ENCODE assay signal across 8 cellular contexts in the genomic region with DNA sequence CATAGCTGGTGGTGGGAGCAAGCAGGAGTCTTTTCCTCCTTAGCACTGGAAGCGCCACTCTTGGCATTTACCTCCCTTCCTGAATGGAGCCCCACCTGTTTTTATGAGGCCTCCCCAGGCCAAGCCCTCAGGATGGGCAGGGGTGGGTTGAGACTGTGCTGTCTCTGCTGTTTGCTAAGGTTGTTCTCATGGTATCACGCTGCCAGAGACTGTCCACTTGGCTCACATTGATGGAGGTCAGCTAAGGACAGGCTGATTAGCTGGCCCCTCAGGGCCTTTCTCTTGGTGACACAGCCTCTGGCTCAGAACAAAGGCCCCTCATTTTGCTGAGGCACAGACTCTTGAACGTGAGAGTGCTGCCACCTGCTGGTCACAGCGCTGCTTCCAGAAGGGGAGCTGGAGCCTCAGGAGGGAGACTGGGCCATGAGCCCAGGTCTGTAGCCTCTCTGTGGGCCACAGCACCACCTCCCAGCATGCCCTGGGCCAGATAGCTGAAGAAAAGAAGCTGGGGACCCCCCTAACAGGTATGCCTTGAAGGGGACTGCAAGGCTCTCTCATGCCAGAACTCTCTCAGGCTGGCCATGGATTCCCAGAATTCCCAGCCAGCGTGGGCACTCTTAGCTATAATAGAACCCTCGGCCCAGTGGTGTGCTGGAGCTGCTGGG.
DNase-seq lines count a peak whose midpoint lies in the region; ATAC-seq and TF ChIP-seq lines count a peak whose summit lies in the region.

No MANE protein-coding gene starts in this region.

- H2AFZ ChIP-seq in mesenchymal stem cell (ENCODE audit: low read depth, low read length): peak overlapping the region; percentile 3

- TF ChIP-seq CTCF in C4-2B (conservative IDR thresholded peaks at IDR 0.05): peak; percentile 93

- DNase-seq in NCI-H69 (lab: John Stamatoyannopoulos, UW): peak; percentile 85
- DNase-seq in activated CD4-positive, alpha-beta T cell treated with anti-CD3 and anti-CD28 coated beads, Interleukin-2, amount 50 U/mL, for 48 hours: peak; percentile 93 to 94
- peak; percentile 87 for DNase-seq in effector CD4-positive, alpha-beta T cell
- DNase-seq in mesenchymal stem cell: peak; percentile 80
- peak; percentile 80 for DNase-seq in stimulated activated CD8-positive, alpha-beta memory T cell treated with anti-CD3 and anti-CD28 coated beads, Interleukin-15, amount 100 ng/mL, for 24 hours (ENCODE audit: low read depth)

- peak overlapping the region; percentile 29 for H3K27ac ChIP-seq in C4-2B
- H3K27ac ChIP-seq in mesenchymal stem cell (ENCODE audit: low read length, poor library complexity, severe bottlenecking): no peak overlapping the region

- ATAC-seq in GM19372 (IDR thresholded peaks at IDR 0.05; ENCODE audit: low read depth, unreplicated experiment) (peak; percentile 86), HG03460 (IDR thresholded peaks at IDR 0.05; ENCODE audit: unreplicated experiment) (peak; percentile 82)

- H2BK12ac ChIP-seq in mesenchymal stem cell (ENCODE audit: low read length in 2 of 2): peak overlapping the region in 1 of 2 experiments; percentile 25

- H3K4me1 ChIP-seq in mesenchymal stem cell (ENCODE audit: control insufficient read depth, insufficient read depth, low read depth, low read length): no peaks in the 10 kb centered on the region

- no peak overlapping the region for H3K4me3 ChIP-seq in mesenchymal stem cell (ENCODE audit: insufficient read depth in 1 of 2, low read depth in 1 of 2, low read length in 2 of 2)

- H3K4ac ChIP-seq in mesenchymal stem cell (ENCODE audit: low read depth in 1 of 2, low read length in 2 of 2): peak overlapping the region in 1 of 2 experiments; percentile 32

- H2BK15ac ChIP-seq in mesenchymal stem cell (ENCODE audit: low read depth, poor library complexity, severe bottlenecking): no peak overlapping the region

- 39% methylated on average over 5 of the region's 6 CpGs for WGBS in mesenchymal stem cell

- no peaks in the 10 kb centered on the region for H3K36me3 ChIP-seq in mesenchymal stem cell (ENCODE audit: control insufficient read depth in 1 of 2, insufficient read depth in 2 of 2, low read depth in 1 of 2, low read length in 2 of 2)

- no peak overlapping the region for H2BK120ac ChIP-seq in mesenchymal stem cell (ENCODE audit: low read depth, low read length)

- no peak overlapping the region for H2BK5ac ChIP-seq in mesenchymal stem cell (ENCODE audit: low read depth, low read length, poor library complexity, severe bottlenecking)

- H3K79me1 ChIP-seq in mesenchymal stem cell (replicated peaks; ENCODE audit: low read length, poor library complexity, severe bottlenecking): no peaks in the 10 kb centered on the region

- peak overlapping the region in 1 of 2 experiments; percentile 84 for H3K18ac ChIP-seq in mesenchymal stem cell (ENCODE audit: low read depth in 1 of 2, low read length in 2 of 2)

- no peaks in the 10 kb centered on the region for H3K9me3 ChIP-seq in mesenchymal stem cell (ENCODE audit: control insufficient read depth, low read length)

- H3K23ac ChIP-seq in mesenchymal stem cell (ENCODE audit: low read length in 2 of 2): no peak overlapping the region

- H3K14ac ChIP-seq in mesenchymal stem cell (ENCODE audit: low read length in 2 of 2): no peak overlapping the region

- H3K9ac ChIP-seq in mesenchymal stem cell (ENCODE audit: low read length): peak overlapping the region; percentile 18

- H4K91ac ChIP-seq in mesenchymal stem cell (ENCODE audit: low read length): no peak overlapping the region

- peak overlapping the region; percentile 27 for H2AK5ac ChIP-seq in mesenchymal stem cell (ENCODE audit: low read length, severe bottlenecking)

- no peaks in the 10 kb centered on the region for H3K27me3 ChIP-seq in mesenchymal stem cell (ENCODE audit: control insufficient read depth in 1 of 2, insufficient read depth in 1 of 2, low read length in 2 of 2)

- H3K4me2 ChIP-seq in mesenchymal stem cell (ENCODE audit: low read length, poor library complexity, severe bottlenecking): no peak overlapping the region

- H4K8ac ChIP-seq in mesenchymal stem cell (ENCODE audit: low read length): peak overlapping the region; percentile 30
